ENCODE assay signal across 26 cellular contexts in genomic region chr18:32732165-32732564, GRCh38. TPM values are rescaled to one million over a fixed set of nuclear protein-coding genes. Genes with fewer than 3 reads are reported as not detected.
"Had no signal": no experiment of that assay in that cellular context is flagged by ENCODE, and none has a peak within 500 bp of the region (broad histone marks: within the 10 kb centered on the region; RNA-seq: fewer than 3 reads in every experiment).

No MANE protein-coding gene starts in this region.

- H3K27me3 ChIP-seq: esophagus squamous epithelium, right atrium auricular region, suprapubic skin, transverse colon, upper lobe of right lung, uterus had no signal

- FAIRE-seq: endometrium, keratinocyte had no signal

- H3K27ac ChIP-seq: coronary artery, esophagus squamous epithelium, prostate gland, right atrium auricular region, suprapubic skin, transverse colon, upper lobe of right lung had no signal

- H3K36me3 ChIP-seq: esophagus squamous epithelium, prostate gland, right atrium auricular region, suprapubic skin, transverse colon, upper lobe of right lung, uterus had no signal

- DNase-seq: effector memory CD8-positive, alpha-beta T cell; erythroblast; esophagus squamous epithelium; hypothalamus; mesendoderm; naive thymus-derived CD8-positive, alpha-beta T cell; nephron progenitor cell; nucleus accumbens; stimulated activated CD4-positive, alpha-beta T cell treated with anti-CD3 and anti-CD28 coated beads, Interleukin-2, amount 100 ng/mL, for 24 hours; stimulated activated CD4-positive, alpha-beta T cell treated with anti-CD3 and anti-CD28 coated beads, Interleukin-4, amount 100 ng/mL, for 4 hours; stimulated activated naive CD4-positive, alpha-beta T cell; stimulated activated naive CD8-positive, alpha-beta T cell treated with anti-CD3 and anti-CD28 coated beads, Interleukin-15, amount 100 ng/mL, for 72 hours; transverse colon; upper lobe of right lung; uterus had no signal

- H3K9me3 ChIP-seq: esophagus squamous epithelium, prostate gland, right atrium auricular region, suprapubic skin, transverse colon, upper lobe of right lung, uterus had no signal

- H3K4me1 ChIP-seq: prostate gland, right atrium auricular region, suprapubic skin, transverse colon, upper lobe of right lung, uterus had no signal

- H3K4me3 ChIP-seq: coronary artery, esophagus squamous epithelium, lung, prostate gland, right atrium auricular region, suprapubic skin, transverse colon, upper lobe of right lung, uterus had no signal

- ATAC-seq: effector memory CD8-positive, alpha-beta T cell; left lobe of liver; naive thymus-derived CD8-positive, alpha-beta T cell; sciatic nerve; stimulated activated naive CD8-positive, alpha-beta T cell treated with anti-CD3 and anti-CD28 coated beads, Interleukin-15, amount 100 ng/mL, for 72 hours; upper lobe of right lung had no signal

RNA-seq across cellular contexts. Expression of gene KLHL14, which starts 40.7 kb away (rescaled TPM):
- total RNA-seq: left lobe of liver, myocyte, osteocyte, right atrium auricular region had no signal
- polyA plus RNA-seq: keratinocyte; naive thymus-derived CD8-positive, alpha-beta T cell had no signal
